In genomic region chr10:126080303-126080825, GRCh38 we compare ENCODE assay signal across 12 cellular contexts.
"Had no signal": no experiment of that assay in that cellular context is flagged by ENCODE, and none has a peak within 500 bp of the region (broad histone marks: within the 10 kb centered on the region; RNA-seq: fewer than 3 reads in every experiment).

No MANE protein-coding gene starts in this region.

- H3K4me1 ChIP-seq: gastrocnemius medialis, right lobe of liver had no signal

- H3K27me3 ChIP-seq: brain microvascular endothelial cell, gastrocnemius medialis, right lobe of liver had no signal

- H3K9me3 ChIP-seq: gastrocnemius medialis, right lobe of liver had no signal

- H3K27ac ChIP-seq: coronary artery, gastrocnemius medialis, WERI-Rb-1 had no signal

- DNase-seq: activated CD4-positive, alpha-beta T cell treated with anti-CD3 and anti-CD28 coated beads for 1 hour; activated naive CD8-positive, alpha-beta T cell treated with anti-CD3 and anti-CD28 coated beads for 36 hours; amygdala; gastrocnemius medialis; heart left ventricle; right lobe of liver; stimulated activated naive B cell treated with anti-CD40 and anti-IgM and Interleukin-4, amounts not matched to agents 10 μg/mL and 1 μg/mL and 100 μg/mL, for 72 hours; WERI-Rb-1 had no signal

- FAIRE-seq: endometrium had no signal

- H3K36me3 ChIP-seq: brain microvascular endothelial cell, gastrocnemius medialis, heart left ventricle, right lobe of liver, WERI-Rb-1 had no signal

- ATAC-seq: gastrocnemius medialis; natural killer cell treated with Interleukin-12 subunit alpha and Interleukin-12 subunit beta and Interleukin-15 and Interleukin-18, amount 100 ng/mL, for 72 hours; stimulated activated naive B cell treated with anti-CD40 and anti-IgM and Interleukin-4, amounts not matched to agents 10 μg/mL and 1 μg/mL and 100 μg/mL, for 72 hours had no signal

- H3K4me3 ChIP-seq: gastrocnemius medialis, right lobe of liver had no signal
